ENCODE assay signal across 9 cellular contexts in the genomic region with DNA sequence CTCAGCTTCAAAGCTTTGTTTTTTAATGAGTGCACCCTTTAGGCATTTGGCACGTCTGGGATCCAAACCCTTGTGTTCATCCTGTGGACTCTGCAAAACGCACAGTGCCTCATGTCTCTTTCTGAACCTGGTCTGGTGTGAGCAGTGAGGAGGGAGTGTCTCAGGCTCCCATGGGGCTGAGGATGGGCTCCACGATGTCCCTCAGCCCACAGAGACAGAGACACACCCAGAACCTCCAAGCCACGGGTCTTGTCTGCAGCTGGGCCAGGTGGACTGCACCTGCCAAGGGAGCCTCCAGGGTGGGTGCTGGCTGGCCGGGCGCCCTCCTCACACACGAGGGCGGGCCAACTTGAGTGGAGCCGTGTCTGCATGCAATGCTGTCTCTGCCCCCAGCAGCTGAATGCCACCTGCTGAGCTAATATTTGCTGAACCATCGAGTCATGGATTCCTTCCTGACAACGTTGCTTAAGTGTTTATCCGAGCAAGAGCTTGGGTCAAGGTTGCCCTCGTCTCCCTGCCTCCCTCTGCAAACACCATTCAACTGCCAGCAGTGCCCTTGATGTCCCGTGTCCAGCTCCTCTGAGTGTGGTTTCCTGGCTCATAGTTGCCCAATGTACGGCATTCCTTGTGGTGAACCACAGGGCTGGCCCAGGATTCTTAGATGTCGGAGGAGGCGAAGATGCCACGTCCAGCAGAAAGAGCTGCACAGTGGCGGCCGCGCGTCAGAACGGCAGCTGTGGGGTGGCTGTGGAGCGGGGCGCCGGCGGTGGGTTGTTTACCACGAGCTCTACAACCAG. TPM values are rescaled to one million over a fixed set of nuclear protein-coding genes. Genes with fewer than 3 reads are reported as not detected.
DNase-seq lines count a peak whose midpoint lies in the region; ATAC-seq and TF ChIP-seq lines count a peak whose summit lies in the region.
"Had no signal": no experiment of that assay in that cellular context is flagged by ENCODE, and none has a peak within 500 bp of the region (broad histone marks: within the 10 kb centered on the region; RNA-seq: fewer than 3 reads in every experiment).

No MANE protein-coding gene starts in this region.

- H3K9me3 Mint-ChIP-seq in MCF 10A (ENCODE audit: unreplicated experiment) (no peaks in the 10 kb centered on the region), osteocyte (ENCODE audit: unreplicated experiment) (no peaks in the 10 kb centered on the region)
- no peaks in the 10 kb centered on the region for H3K9me3 Mint-ChIP-seq in naive thymus-derived CD8-positive, alpha-beta T cell

- H3K4me1 Mint-ChIP-seq in MCF 10A (ENCODE audit: insufficient read depth, unreplicated experiment), result peaks cover 13% of the 10 kb centered on the region
- peaks cover 34% of the 10 kb centered on the region for H3K4me1 Mint-ChIP-seq in osteocyte (ENCODE audit: unreplicated experiment)
- H3K4me1 Mint-ChIP-seq in naive thymus-derived CD8-positive, alpha-beta T cell, result peaks cover 0 to 3% (median 0%) of the 10 kb centered on the region in 4 donors
- H3K4me1 Mint-ChIP-seq: T-helper 17 cell had no signal

- no peak overlapping the region for H3K27ac ChIP-seq in caudate nucleus (ENCODE audit: low read depth, low read length)

- H3K27me3 Mint-ChIP-seq in MCF 10A (ENCODE audit: insufficient read depth, unreplicated experiment) (peaks cover 67% of the 10 kb centered on the region), osteocyte (ENCODE audit: unreplicated experiment) (peaks cover 57% of the 10 kb centered on the region)
- peaks cover 0 to 5% (median 2%) of the 10 kb centered on the region in 5 donors for H3K27me3 Mint-ChIP-seq in naive thymus-derived CD8-positive, alpha-beta T cell

- POLR2A ChIA-PET in MCF 10A (lab: Yijun Ruan, JAX), result interaction anchor here (0.5 to 1.5 kb wide), 3 partner anchors 9 to 62 kb away, joined by 3 to 4 read pairs (median 3); no protein-coding TSS in a partner anchor
- POLR2A ChIA-PET in naive thymus-derived CD8-positive, alpha-beta T cell (lab: Charles Lee), result no interaction called here

- no TSS peak for BruUV-seq in MCF 10A (replicated peaks; lab: Mats Ljungman, UMichigan)

- intact Hi-C loops in MCF 10A (cut with micrococcal nuclease), result no loop called here

- H3K36me3 Mint-ChIP-seq in MCF 10A (ENCODE audit: insufficient read depth, unreplicated experiment) (no peaks in the 10 kb centered on the region), osteocyte (ENCODE audit: unreplicated experiment) (no peaks in the 10 kb centered on the region)
- peaks cover 0 to 2% (median 0%) of the 10 kb centered on the region in 3 donors for H3K36me3 Mint-ChIP-seq in naive thymus-derived CD8-positive, alpha-beta T cell

- no peak for ATAC-seq in naive thymus-derived CD8-positive, alpha-beta T cell
- ATAC-seq: T-helper 17 cell had no signal

- H3K4me3 Mint-ChIP-seq in MCF 10A (ENCODE audit: unreplicated experiment), result peak overlapping the region; percentile 12
- H3K4me3 Mint-ChIP-seq in osteocyte (ENCODE audit: unreplicated experiment), result no peak overlapping the region
- H3K4me3 Mint-ChIP-seq in naive thymus-derived CD8-positive, alpha-beta T cell, result no peak overlapping the region
- H3K4me3 Mint-ChIP-seq: T-helper 17 cell had no signal

- no peak overlapping the region for H3K27ac Mint-ChIP-seq in MCF 10A (ENCODE audit: low read depth, unreplicated experiment)
- H3K27ac Mint-ChIP-seq in osteocyte (ENCODE audit: unreplicated experiment), result peak overlapping the region; percentile 70
- no peak overlapping the region for H3K27ac Mint-ChIP-seq in naive thymus-derived CD8-positive, alpha-beta T cell
- H3K27ac Mint-ChIP-seq: T-helper 17 cell had no signal

- TF ChIP-seq CTCF in MCF 10A (IDR thresholded peaks at IDR 0.05; ENCODE audit: unreplicated experiment) (no peak), osteocyte (IDR thresholded peaks at IDR 0.05) (no peak)

- in situ Hi-C loops in KBM-7 (cut with MboI; ENCODE audit: low pct_unique_long_range_greater_than_20kb, low sequenced_read_pairs), result no loop called here

- DNase-seq in GF-D8 (lab: John Stamatoyannopoulos, UW) (peak; percentile 54), NCI-H1417 (lab: John Stamatoyannopoulos, UW) (peak; percentile 51 to 83 (median 76)), MCF 10A (ENCODE audit: unreplicated experiment) (peak; percentile 97), osteocyte (ENCODE audit: extremely low spot score, unreplicated experiment) (peak; percentile 93), KBM-7 (no peak), caudate nucleus (lab: John Stamatoyannopoulos, UW) (no peak)
- DNase-seq in naive thymus-derived CD8-positive, alpha-beta T cell, result no peak
- DNase-seq in stimulated activated naive CD4-positive, alpha-beta T cell (lab: John Stamatoyannopoulos, UW), result no peak
- DNase-seq: T-helper 17 cell had no signal

- CTCF ChIA-PET in MCF 10A (lab: Yijun Ruan, JAX), result no interaction called here

RNA-seq across cellular contexts. Expression of a gene that starts 31.4 kb away (rescaled TPM):
- 17.1 and 22.6 TPM in 2 replicates for total RNA-seq in MCF 10A (2022)
- total RNA-seq in osteocyte, result 37.9 and 39.9 TPM in 2 replicates
- total RNA-seq in naive thymus-derived CD8-positive, alpha-beta T cell, result 10 to 100 TPM; 40.3 to 46.1 TPM
- polyA plus RNA-seq in naive thymus-derived CD8-positive, alpha-beta T cell, result 10 to 100 TPM; 18.6 to 46.3 (median 20.9) TPM

Comparison
In these comparisons a context has a peak if more than half of its experiments do, and no peak if none do; other contexts are left out.
1. DNase-seq: peak in GF-D8 (single experiment), NCI-H1417 (3 of 3), MCF 10A (single experiment) and osteocyte (single experiment); none in naive thymus-derived CD8-positive, alpha-beta T cell (0 of 10), KBM-7 (single experiment), caudate nucleus (0 of 61) and stimulated activated naive CD4-positive, alpha-beta T cell (0 of 6).